30 cellular contexts compared by ENCODE assay signal in genomic region chr5:161261693-161262323, GRCh38.
DNase-seq lines count a peak whose midpoint lies in the region; ATAC-seq, FAIRE-seq and TF ChIP-seq lines count a peak whose summit lies in the region.
"Had no signal": no experiment of that assay in that cellular context is flagged by ENCODE, and none has a peak within 500 bp of the region (broad histone marks: within the 10 kb centered on the region; RNA-seq: fewer than 3 reads in every experiment).

No MANE protein-coding gene starts in this region.

- H3K27me3 Mint-ChIP-seq in T-helper 2 cell treated with Interferon-gamma antibody and Interleukin-4, amounts not matched to agents 5 μg/mL and 100 μg/mL, for 36 hours (ENCODE audit: low read depth): no peaks in the 10 kb centered on the region
- H3K27me3 Mint-ChIP-seq: activated naive CD4-positive, alpha-beta T cell treated with anti-CD3 and anti-CD28 coated beads, Interleukin-2, amount 50 U/mL, for 24 hours; memory B cell had no signal

- peak; percentile 58 for DNase-seq in small intestine
- no peak for DNase-seq in T-helper 2 cell treated with Interferon-gamma antibody and Interleukin-4, amounts not matched to agents 5 μg/mL and 100 μg/mL, for 36 hours (ENCODE audit: low spot score)
- DNase-seq in ovary: no peak
- DNase-seq: activated CD4-positive, alpha-beta T cell treated with anti-CD3 and anti-CD28 coated beads, Interleukin-2, amount 50 U/mL, for 4 hours; activated CD8-positive, alpha-beta memory T cell treated with anti-CD3 and anti-CD28 coated beads, Interleukin-2, amount 50 U/mL, for 4 hours; anterior cingulate cortex; C1 segment of cervical spinal cord; cortex of kidney; endodermal cell; esophagus squamous epithelium; NCI-H1105 treated with DMSO at 0.1 percent for 48 hours; NCI-H2029 treated with DMSO at 0.1 percent for 48 hours; NCI-H345; right lobe of liver; Right ventricle myocardium superior; stimulated activated naive CD8-positive, alpha-beta T cell treated with anti-CD3 and anti-CD28 coated beads, Interleukin-15, Interleukin-2, amounts not matched to agents 100 U/mL and 50 U/mL, for 24 hours; T-helper 9 cell had no signal

- H3K36me3 ChIP-seq in small intestine (ENCODE audit: control insufficient read depth in 2 of 2, insufficient read depth in 2 of 2, low read length in 2 of 2) (no peaks in the 10 kb centered on the region), ovary (no peaks in the 10 kb centered on the region)
- H3K36me3 ChIP-seq: esophagus squamous epithelium, neural progenitor cell, right lobe of liver, thoracic aorta had no signal

- ATAC-seq in GM19043 (IDR thresholded peaks at IDR 0.05; ENCODE audit: low read depth, unreplicated experiment): peak; percentile 47
- peak; percentile 49 for ATAC-seq in GM21825 (IDR thresholded peaks at IDR 0.05; ENCODE audit: unreplicated experiment)
- peak; percentile 82 for ATAC-seq in HG03196 (IDR thresholded peaks at IDR 0.05; ENCODE audit: unreplicated experiment)
- no peak for ATAC-seq in HG03521 (IDR thresholded peaks at IDR 0.05; ENCODE audit: unreplicated experiment)
- ATAC-seq: right lobe of liver; stimulated activated naive CD8-positive, alpha-beta T cell treated with anti-CD3 and anti-CD28 coated beads, Interleukin-15, Interleukin-2, amounts not matched to agents 100 U/mL and 50 U/mL, for 24 hours had no signal

- H3K27me3 ChIP-seq in small intestine (ENCODE audit: control insufficient read depth in 2 of 2, insufficient read depth in 2 of 2, low read length in 2 of 2) (no peaks in the 10 kb centered on the region), ovary (no peaks in the 10 kb centered on the region)
- H3K27me3 ChIP-seq: esophagus squamous epithelium, neural progenitor cell, right lobe of liver had no signal

- H3K4me3 Mint-ChIP-seq in T-helper 2 cell treated with Interferon-gamma antibody and Interleukin-4, amounts not matched to agents 5 μg/mL and 100 μg/mL, for 36 hours: no peak overlapping the region
- H3K4me3 Mint-ChIP-seq: activated naive CD4-positive, alpha-beta T cell treated with anti-CD3 and anti-CD28 coated beads, Interleukin-2, amount 50 U/mL, for 24 hours; endodermal cell; IgD-negative memory B cell; memory B cell; neural progenitor cell had no signal

- H3K27ac ChIP-seq in small intestine (ENCODE audit: low read depth in 1 of 2, low read length in 1 of 2): peak overlapping the region in 1 of 2 donors; percentile 7
- no peak overlapping the region for H3K27ac ChIP-seq in ovary
- H3K27ac ChIP-seq: esophagus squamous epithelium, neural progenitor cell, right lobe of liver, thoracic aorta had no signal

- TF ChIP-seq POLR2A in ovary (IDR thresholded peaks at IDR 0.05): no peak

- WGBS in small intestine, 3 donors: 14 to 54% (median 26%) methylated on average over 3 of the region's 3 CpGs
- 70 to 78% (median 70%) methylated on average over 3 of the region's 3 CpGs for WGBS in ovary, 3 donors

- H3K27ac Mint-ChIP-seq in T-helper 2 cell treated with Interferon-gamma antibody and Interleukin-4, amounts not matched to agents 5 μg/mL and 100 μg/mL, for 36 hours: no peak overlapping the region
- H3K27ac Mint-ChIP-seq: activated naive CD4-positive, alpha-beta T cell treated with anti-CD3 and anti-CD28 coated beads, Interleukin-2, amount 50 U/mL, for 24 hours; endodermal cell; IgD-negative memory B cell; memory B cell; neural progenitor cell had no signal

- H3K9me3 ChIP-seq in small intestine (ENCODE audit: control insufficient read depth, low read depth) (no peaks in the 10 kb centered on the region), ovary (no peaks in the 10 kb centered on the region)
- H3K9me3 ChIP-seq: esophagus squamous epithelium, right lobe of liver, thoracic aorta had no signal

- TF ChIP-seq CTCF in ovary (IDR thresholded peaks at IDR 0.05): no peak

- H3K4me3 ChIP-seq in small intestine (ENCODE audit: low read depth in 1 of 2, low read length in 2 of 2): no peak overlapping the region
- no peak overlapping the region for H3K4me3 ChIP-seq in ovary
- H3K4me3 ChIP-seq: esophagus squamous epithelium, neural progenitor cell, right lobe of liver, thoracic aorta had no signal

- H3K4me1 Mint-ChIP-seq in T-helper 2 cell treated with Interferon-gamma antibody and Interleukin-4, amounts not matched to agents 5 μg/mL and 100 μg/mL, for 36 hours (ENCODE audit: low read depth): no peaks in the 10 kb centered on the region
- H3K4me1 Mint-ChIP-seq: activated naive CD4-positive, alpha-beta T cell treated with anti-CD3 and anti-CD28 coated beads, Interleukin-2, amount 50 U/mL, for 24 hours; memory B cell had no signal

- no peak for FAIRE-seq in small intestine (lab: Jason Lieb, UNC)
- FAIRE-seq: D721Med, frontal cortex, GM12891, H1 had no signal

- H3K4me1 ChIP-seq in small intestine (ENCODE audit: control insufficient read depth in 2 of 2, insufficient read depth in 1 of 2, low read depth in 1 of 2, low read length in 1 of 2) (peaks cover 2 to 8% of the 10 kb centered on the region in 2 donors), ovary (ENCODE audit: insufficient read depth) (no peaks in the 10 kb centered on the region)
- H3K4me1 ChIP-seq: esophagus squamous epithelium, neural progenitor cell, right lobe of liver had no signal

- intact Hi-C loops in ovary (cut with DNase I): no loop called here

- H3K36me3 Mint-ChIP-seq in T-helper 2 cell treated with Interferon-gamma antibody and Interleukin-4, amounts not matched to agents 5 μg/mL and 100 μg/mL, for 36 hours (ENCODE audit: low read depth): no peaks in the 10 kb centered on the region
- H3K36me3 Mint-ChIP-seq: activated naive CD4-positive, alpha-beta T cell treated with anti-CD3 and anti-CD28 coated beads, Interleukin-2, amount 50 U/mL, for 24 hours; IgD-negative memory B cell; memory B cell; neural progenitor cell had no signal

- no peaks in the 10 kb centered on the region for H3K9me3 Mint-ChIP-seq in T-helper 2 cell treated with Interferon-gamma antibody and Interleukin-4, amounts not matched to agents 5 μg/mL and 100 μg/mL, for 36 hours
- H3K9me3 Mint-ChIP-seq: activated naive CD4-positive, alpha-beta T cell treated with anti-CD3 and anti-CD28 coated beads, Interleukin-2, amount 50 U/mL, for 24 hours; neural progenitor cell had no signal

- TF ChIP-seq EP300 in ovary (IDR thresholded peaks at IDR 0.05): no peak
